In genomic region chr14:99342204-99342603, GRCh38 we compare ENCODE assay signal across 23 cellular contexts.
DNase-seq lines count a peak whose midpoint lies in the region; ATAC-seq lines count a peak whose summit lies in the region.
"Had no signal": no experiment of that assay in that cellular context is flagged by ENCODE, and none has a peak within 500 bp of the region (broad histone marks: within the 10 kb centered on the region; RNA-seq: fewer than 3 reads in every experiment).

No MANE protein-coding gene starts in this region.

- no peaks in the 10 kb centered on the region for H3K9me3 Mint-ChIP-seq in activated CD4-positive, alpha-beta memory T cell treated with anti-CD3 and anti-CD28 coated beads, Interleukin-2, amount 10 ng/mL, durations not matched to agents 7 days and 5 days
- no peaks in the 10 kb centered on the region for H3K9me3 Mint-ChIP-seq in activated CD4-positive, alpha-beta memory T cell treated with anti-CD3 and anti-CD28 coated beads for 36 hours
- no peaks in the 10 kb centered on the region for H3K9me3 Mint-ChIP-seq in immature natural killer cell
- H3K9me3 Mint-ChIP-seq in stimulated activated effector memory CD8-positive, alpha-beta T cell treated with anti-CD3 and anti-CD28 coated beads, Interleukin-12 subunit alpha, Interleukin-12 subunit beta, amount 100 ng/mL, for 72 hours: peaks cover 6% of the 10 kb centered on the region
- H3K9me3 Mint-ChIP-seq: CD4-positive, alpha-beta T cell; CD8-positive, alpha-beta memory T cell had no signal

- no peak overlapping the region for H3K4me2 ChIP-seq in mesenchymal stem cell (ENCODE audit: low read length, poor library complexity, severe bottlenecking)
- H3K4me2 ChIP-seq: A549; BLaER1 treated with 17β-estradiol and CSF1 and Interleukin-3, amounts not matched to agents 10 nM and 100 nM; GM23338 had no signal

- H2BK120ac ChIP-seq in mesenchymal stem cell (ENCODE audit: low read depth, low read length): no peak overlapping the region

- H3K9me3 ChIP-seq in mesenchymal stem cell (ENCODE audit: control insufficient read depth, low read length): peaks cover 4% of the 10 kb centered on the region

- no peak for DNase-seq in activated CD4-positive, alpha-beta memory T cell treated with anti-CD3 and anti-CD28 coated beads, Interleukin-2, amount 10 ng/mL, durations not matched to agents 7 days and 5 days
- no peak for DNase-seq in activated CD4-positive, alpha-beta memory T cell treated with anti-CD3 and anti-CD28 coated beads for 36 hours
- DNase-seq in Jurkat, Clone E6-1 (ENCODE audit: low read depth, low spot score): peak; percentile 29
- DNase-seq in immature natural killer cell (peak in 2 of 3 donors; percentile 14 to 35), mesenchymal stem cell (no peak), NCI-H524 treated with DMSO at 0.1 percent for 48 hours (lab: John Stamatoyannopoulos, UW) (no peak)
- DNase-seq in stimulated activated effector memory CD8-positive, alpha-beta T cell treated with anti-CD3 and anti-CD28 coated beads, Interleukin-12 subunit alpha, Interleukin-12 subunit beta, amount 100 ng/mL, for 72 hours (ENCODE audit: low spot score in 2 of 2): no peak
- DNase-seq: 8988T; ACHN; AML-193; BE2C; CD4-positive, alpha-beta T cell; CD8-positive, alpha-beta memory T cell; DMS79; EL; GDM1; H9 had no signal

- H2AK5ac ChIP-seq in mesenchymal stem cell (ENCODE audit: low read length, severe bottlenecking): no peak overlapping the region

- H2BK5ac ChIP-seq in mesenchymal stem cell (ENCODE audit: low read depth, low read length, poor library complexity, severe bottlenecking): no peak overlapping the region

- no peaks in the 10 kb centered on the region for H3K36me3 ChIP-seq in mesenchymal stem cell (ENCODE audit: control insufficient read depth in 1 of 2, insufficient read depth in 2 of 2, low read depth in 1 of 2, low read length in 2 of 2)
- H3K36me3 ChIP-seq: BE2C; BLaER1 treated with 17β-estradiol and CSF1 and Interleukin-3, amounts not matched to agents 10 nM and 100 nM had no signal

- POLR2A ChIA-PET in activated CD4-positive, alpha-beta memory T cell treated with anti-CD3 and anti-CD28 coated beads, Interleukin-2, amount 10 ng/mL, durations not matched to agents 7 days and 5 days (lab: Charles Lee): no interaction called here
- POLR2A ChIA-PET in activated CD4-positive, alpha-beta memory T cell treated with anti-CD3 and anti-CD28 coated beads for 36 hours (lab: Charles Lee): no interaction called here

- no peak overlapping the region for H3K14ac ChIP-seq in mesenchymal stem cell (ENCODE audit: low read length in 2 of 2)

- H3K79me1 ChIP-seq in mesenchymal stem cell (replicated peaks; ENCODE audit: low read length, poor library complexity, severe bottlenecking): no peaks in the 10 kb centered on the region

- H3K27me3 ChIP-seq in mesenchymal stem cell (ENCODE audit: control insufficient read depth in 1 of 2, insufficient read depth in 1 of 2, low read length in 2 of 2): peaks cover 16 to 32% of the 10 kb centered on the region in 2 experiments
- H3K27me3 ChIP-seq: BLaER1 treated with 17β-estradiol and CSF1 and Interleukin-3, amounts not matched to agents 10 nM and 100 nM had no signal

- ATAC-seq in stimulated activated effector memory CD8-positive, alpha-beta T cell treated with anti-CD3 and anti-CD28 coated beads, Interleukin-12 subunit alpha, Interleukin-12 subunit beta, amount 100 ng/mL, for 72 hours: peak; percentile 49
- ATAC-seq: A549, GM12878, GM23338, HCT116 had no signal

- no peak overlapping the region for H2BK15ac ChIP-seq in mesenchymal stem cell (ENCODE audit: low read depth, poor library complexity, severe bottlenecking)

- H3K27ac Mint-ChIP-seq in activated CD4-positive, alpha-beta memory T cell treated with anti-CD3 and anti-CD28 coated beads, Interleukin-2, amount 10 ng/mL, durations not matched to agents 7 days and 5 days: peak overlapping the region; percentile 31
- H3K27ac Mint-ChIP-seq in activated CD4-positive, alpha-beta memory T cell treated with anti-CD3 and anti-CD28 coated beads for 36 hours: no peak overlapping the region
- H3K27ac Mint-ChIP-seq in immature natural killer cell: peak overlapping the region in 3 of 6 donors; percentile 9 to 49 (median 33)
- H3K27ac Mint-ChIP-seq in stimulated activated effector memory CD8-positive, alpha-beta T cell treated with anti-CD3 and anti-CD28 coated beads, Interleukin-12 subunit alpha, Interleukin-12 subunit beta, amount 100 ng/mL, for 72 hours: no peak overlapping the region
- H3K27ac Mint-ChIP-seq: CD14-positive monocyte; CD4-positive, alpha-beta T cell; GM23338 had no signal

- H3K4me1 ChIP-seq in mesenchymal stem cell (ENCODE audit: control insufficient read depth, insufficient read depth, low read depth, low read length): no peaks in the 10 kb centered on the region
- H3K4me1 ChIP-seq: A549, BE2C had no signal

- H3K4ac ChIP-seq in mesenchymal stem cell (ENCODE audit: low read depth in 1 of 2, low read length in 2 of 2): no peak overlapping the region

- no peak overlapping the region for H3K4me3 Mint-ChIP-seq in activated CD4-positive, alpha-beta memory T cell treated with anti-CD3 and anti-CD28 coated beads, Interleukin-2, amount 10 ng/mL, durations not matched to agents 7 days and 5 days
- no peak overlapping the region for H3K4me3 Mint-ChIP-seq in activated CD4-positive, alpha-beta memory T cell treated with anti-CD3 and anti-CD28 coated beads for 36 hours
- no peak overlapping the region for H3K4me3 Mint-ChIP-seq in immature natural killer cell
- H3K4me3 Mint-ChIP-seq in stimulated activated effector memory CD8-positive, alpha-beta T cell treated with anti-CD3 and anti-CD28 coated beads, Interleukin-12 subunit alpha, Interleukin-12 subunit beta, amount 100 ng/mL, for 72 hours: no peak overlapping the region
- H3K4me3 Mint-ChIP-seq: CD14-positive monocyte; CD4-positive, alpha-beta T cell; CD8-positive, alpha-beta memory T cell; GM23338; H9 had no signal

- H2BK12ac ChIP-seq in mesenchymal stem cell (ENCODE audit: low read length in 2 of 2): no peak overlapping the region

- no peak overlapping the region for H3K9ac ChIP-seq in mesenchymal stem cell (ENCODE audit: low read length)
- H3K9ac ChIP-seq: BLaER1 treated with 17β-estradiol and CSF1 and Interleukin-3, amounts not matched to agents 10 nM and 100 nM had no signal

- H3K27ac ChIP-seq in mesenchymal stem cell (ENCODE audit: low read length, poor library complexity, severe bottlenecking): no peak overlapping the region
- H3K27ac ChIP-seq: A549; BLaER1 treated with 17β-estradiol and CSF1 and Interleukin-3, amounts not matched to agents 10 nM and 100 nM had no signal

- H3K36me3 Mint-ChIP-seq in activated CD4-positive, alpha-beta memory T cell treated with anti-CD3 and anti-CD28 coated beads, Interleukin-2, amount 10 ng/mL, durations not matched to agents 7 days and 5 days (ENCODE audit: low read depth): no peaks in the 10 kb centered on the region
- H3K36me3 Mint-ChIP-seq in activated CD4-positive, alpha-beta memory T cell treated with anti-CD3 and anti-CD28 coated beads for 36 hours: no peaks in the 10 kb centered on the region
- H3K36me3 Mint-ChIP-seq in immature natural killer cell: no peaks in the 10 kb centered on the region
- no peaks in the 10 kb centered on the region for H3K36me3 Mint-ChIP-seq in stimulated activated effector memory CD8-positive, alpha-beta T cell treated with anti-CD3 and anti-CD28 coated beads, Interleukin-12 subunit alpha, Interleukin-12 subunit beta, amount 100 ng/mL, for 72 hours
- H3K36me3 Mint-ChIP-seq: CD14-positive monocyte had no signal

- WGBS in mesenchymal stem cell: 79% methylated on average over 4 of the region's 6 CpGs

- no peak overlapping the region for H4K91ac ChIP-seq in mesenchymal stem cell (ENCODE audit: low read length)

- H3K4me3 ChIP-seq in Jurkat, Clone E6-1 (ENCODE audit: low read length): no peak overlapping the region
- H3K4me3 ChIP-seq in mesenchymal stem cell (ENCODE audit: insufficient read depth in 1 of 2, low read depth in 1 of 2, low read length in 2 of 2): no peak overlapping the region
- H3K4me3 ChIP-seq: A549; BLaER1 treated with 17β-estradiol and CSF1 and Interleukin-3, amounts not matched to agents 10 nM and 100 nM; GM12878; GM23338 had no signal

- no peak overlapping the region for H3K23ac ChIP-seq in mesenchymal stem cell (ENCODE audit: low read length in 2 of 2)

- H3K27me3 Mint-ChIP-seq in activated CD4-positive, alpha-beta memory T cell treated with anti-CD3 and anti-CD28 coated beads, Interleukin-2, amount 10 ng/mL, durations not matched to agents 7 days and 5 days: peaks cover 14% of the 10 kb centered on the region
- peaks cover 38% of the 10 kb centered on the region for H3K27me3 Mint-ChIP-seq in activated CD4-positive, alpha-beta memory T cell treated with anti-CD3 and anti-CD28 coated beads for 36 hours
- H3K27me3 Mint-ChIP-seq in immature natural killer cell (ENCODE audit: low read depth in 3 of 3): peaks cover 0 to 11% (median 1%) of the 10 kb centered on the region in 3 donors

- CTCF ChIA-PET in activated CD4-positive, alpha-beta memory T cell treated with anti-CD3 and anti-CD28 coated beads, Interleukin-2, amount 10 ng/mL, durations not matched to agents 7 days and 5 days (lab: Charles Lee): interaction anchor here (2.6 kb wide), 1 partner anchor 22 kb away, joined by 10 read pairs; no protein-coding TSS in a partner anchor
- CTCF ChIA-PET in activated CD4-positive, alpha-beta memory T cell treated with anti-CD3 and anti-CD28 coated beads for 36 hours (lab: Charles Lee): interaction anchor here (0.6 to 1.2 kb wide), 2 partner anchors 23 to 47 kb away, joined by 3 to 4 read pairs; no protein-coding TSS in a partner anchor

- H3K18ac ChIP-seq in mesenchymal stem cell (ENCODE audit: low read depth in 1 of 2, low read length in 2 of 2): no peak overlapping the region

- H2AFZ ChIP-seq in mesenchymal stem cell (ENCODE audit: low read depth, low read length): no peak overlapping the region
- H2AFZ ChIP-seq: GM23338 had no signal

- H4K8ac ChIP-seq in mesenchymal stem cell (ENCODE audit: low read length): no peak overlapping the region

- intact Hi-C loops in activated CD4-positive, alpha-beta memory T cell treated with anti-CD3 and anti-CD28 coated beads for 36 hours (cut with micrococcal nuclease): no loop called here

- peaks cover 2% of the 10 kb centered on the region for H3K4me1 Mint-ChIP-seq in activated CD4-positive, alpha-beta memory T cell treated with anti-CD3 and anti-CD28 coated beads, Interleukin-2, amount 10 ng/mL, durations not matched to agents 7 days and 5 days
- H3K4me1 Mint-ChIP-seq in activated CD4-positive, alpha-beta memory T cell treated with anti-CD3 and anti-CD28 coated beads for 36 hours (ENCODE audit: low read depth): no peaks in the 10 kb centered on the region
- H3K4me1 Mint-ChIP-seq in immature natural killer cell: peaks cover 0 to 6% of the 10 kb centered on the region in 2 donors
- H3K4me1 Mint-ChIP-seq in stimulated activated effector memory CD8-positive, alpha-beta T cell treated with anti-CD3 and anti-CD28 coated beads, Interleukin-12 subunit alpha, Interleukin-12 subunit beta, amount 100 ng/mL, for 72 hours: no peaks in the 10 kb centered on the region
- H3K4me1 Mint-ChIP-seq: CD14-positive monocyte; CD8-positive, alpha-beta memory T cell had no signal

Comparison
In these comparisons a context has a peak if more than half of its experiments do, and no peak if none do; other contexts are left out.
1. DNase-seq: peak in Jurkat, Clone E6-1 (single experiment) and immature natural killer cell (2 of 3); none in activated CD4-positive, alpha-beta memory T cell treated with anti-CD3 and anti-CD28 coated beads, Interleukin-2, amount 10 ng/mL, durations not matched to agents 7 days and 5 days (single experiment), activated CD4-positive, alpha-beta memory T cell treated with anti-CD3 and anti-CD28 coated beads for 36 hours (single experiment), stimulated activated effector memory CD8-positive, alpha-beta T cell treated with anti-CD3 and anti-CD28 coated beads, Interleukin-12 subunit alpha, Interleukin-12 subunit beta, amount 100 ng/mL, for 72 hours (0 of 2), mesenchymal stem cell (single experiment) and NCI-H524 treated with DMSO at 0.1 percent for 48 hours (single experiment).